29 cellular contexts compared by ENCODE assay signal in genomic region chr5:124957063-124957462, GRCh38.
"Had no signal": no experiment of that assay in that cellular context is flagged by ENCODE, and none has a peak within 500 bp of the region (broad histone marks: within the 10 kb centered on the region; RNA-seq: fewer than 3 reads in every experiment).

No MANE protein-coding gene starts in this region.

- H3K4me2 ChIP-seq: SK-N-SH had no signal

- H3K27ac ChIP-seq: Peyer's patch, SJSA1, VCaP had no signal

- H3K4me3 ChIP-seq: Peyer's patch, SJSA1 had no signal

- H3K9me2 ChIP-seq: SK-N-SH had no signal

- DNase-seq: activated B cell treated with CpG ODN at 0.5 μM for 24 hours; activated CD4-positive, alpha-beta memory T cell treated with anti-CD3 and anti-CD28 coated beads, Interleukin-2, amount 10 ng/mL, durations not matched to agents 7 days and 5 days; activated CD4-positive, alpha-beta T cell treated with anti-CD3 and anti-CD28 coated beads for 48 hours; activated CD4-positive, CD25-positive, alpha-beta regulatory T cell treated with anti-CD3 and anti-CD28 coated beads, Interleukin-2, amount 50 U/mL, for 72 hours; activated CD8-positive, alpha-beta memory T cell treated with anti-CD3 and anti-CD28 coated beads for 24 hours; activated CD8-positive, alpha-beta memory T cell treated with anti-CD3 and anti-CD28 coated beads, Interleukin-2, amount 10 ng/mL, durations not matched to agents 7 days and 5 days; activated CD8-positive, alpha-beta memory T cell treated with anti-CD3 and anti-CD28 coated beads, Interleukin-2, amount 50 U/mL, for 48 hours; activated effector memory CD4-positive, alpha-beta T cell treated with Interleukin-2 at 50 U/mL for 16 hours; activated naive CD4-positive, alpha-beta T cell treated with anti-CD3 and anti-CD28 coated beads, Interleukin-2, amount 10 ng/mL, durations not matched to agents 7 days and 5 days; activated naive CD8-positive, alpha-beta T cell treated with anti-CD3 and anti-CD28 coated beads, Interleukin-2, amount 50 U/mL, for 24 hours; activated T-cell treated with anti-CD3 and anti-CD28 coated beads, Interleukin-2, amount 50 U/mL, for 48 hours; central memory CD4-positive, alpha-beta T cell; Kasumi-1; NCI-H1105; NCI-H1417 treated with DMSO at 0.1 percent for 48 hours; NCI-H1930; NCI-H2081 treated with DMSO at 0.1 percent for 48 hours; NCI-H226; NCI-H82; PC-3; Peyer's patch; RPMI8226; SHP77 treated with DMSO at 0.1 percent for 48 hours; SK-N-SH; T-helper 1 cell; T-helper 2 cell; T-helper 9 cell had no signal

- H3K27me3 ChIP-seq: Peyer's patch, SJSA1 had no signal

- H3K9ac ChIP-seq: SK-N-SH had no signal

- H3K36me3 ChIP-seq: Peyer's patch, SJSA1 had no signal

- ATAC-seq: activated CD8-positive, alpha-beta memory T cell treated with anti-CD3 and anti-CD28 coated beads, Interleukin-2, amount 10 ng/mL, durations not matched to agents 7 days and 5 days; activated naive CD8-positive, alpha-beta T cell treated with anti-CD3 and anti-CD28 coated beads, Interleukin-2, amount 50 U/mL, for 24 hours; PC-3 had no signal

- H3K9me3 ChIP-seq: Peyer's patch, SJSA1, SK-N-SH had no signal

- H3K4me1 ChIP-seq: Peyer's patch, SJSA1 had no signal
